Comparison of ENCODE assay signal across 8 cellular contexts in the genomic region with DNA sequence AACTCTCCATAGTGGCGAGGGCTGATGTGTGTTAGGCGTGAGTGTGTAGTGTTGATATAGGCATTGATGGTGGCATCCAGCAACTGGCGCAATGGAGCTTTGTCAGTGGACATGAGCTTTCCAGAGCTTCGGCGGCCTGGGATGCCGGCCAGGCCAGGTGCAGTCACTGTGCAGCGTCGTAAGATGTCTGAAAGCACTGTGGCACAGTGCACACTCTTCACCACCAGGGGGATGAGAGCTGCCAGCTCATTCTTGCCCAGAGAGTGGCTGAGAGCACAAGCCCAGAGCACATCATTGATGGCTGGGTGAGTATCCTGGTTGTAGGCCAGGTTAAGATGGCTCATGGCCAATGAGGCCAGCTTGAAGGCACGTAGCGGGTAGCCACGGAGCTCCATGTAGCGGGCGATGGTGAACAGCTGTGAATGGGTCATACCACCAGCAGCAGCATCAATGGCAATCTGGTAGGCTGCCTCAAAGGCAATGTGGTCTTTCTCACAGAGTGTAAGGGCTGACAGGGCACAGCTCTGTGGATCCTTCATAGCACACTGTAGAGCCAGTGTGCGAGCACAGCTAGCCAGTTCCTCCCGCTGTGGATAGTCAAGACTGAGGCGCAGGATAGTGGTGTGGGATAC. TPM values are rescaled to one million over a fixed set of nuclear protein-coding genes. Genes with fewer than 3 reads are reported as not detected.
DNase-seq lines count a peak whose midpoint lies in the region; ATAC-seq and TF ChIP-seq lines count a peak whose summit lies in the region.

No MANE protein-coding gene starts in this region.

- no peak overlapping the region for H3K4me3 Mint-ChIP-seq in glutamatergic neuron (ENCODE audit: unreplicated experiment)

- H4K8ac ChIP-seq in IMR-90 (ENCODE audit: low read depth in 2 of 2, low read length in 2 of 2): no peak overlapping the region

- H3K14ac ChIP-seq in IMR-90 (replicated peaks; ENCODE audit: low read depth, low read length): no peak overlapping the region

- H2BK15ac ChIP-seq in IMR-90 (ENCODE audit: low read depth, low read length): no peak overlapping the region

- POLR2A ChIA-PET in AG04450 (lab: Yijun Ruan, JAX): interaction anchor here (1.0 to 1.1 kb wide), 2 partner anchors 282 to 285 kb away, joined by 3 to 5 read pairs; no protein-coding TSS in a partner anchor
- POLR2A ChIA-PET in IMR-90 (lab: Charles Lee; ENCODE audit: unreplicated experiment): interaction anchor here (1.3 kb wide), 1 partner anchor 278 kb away, joined by 4 read pairs; no protein-coding TSS in a partner anchor

- no peaks in the 10 kb centered on the region for H3K9me3 Mint-ChIP-seq in glutamatergic neuron (ENCODE audit: unreplicated experiment)

- H3K27me3 ChIP-seq in AG04450 (ENCODE audit: control insufficient read depth, insufficient read depth, low read length) (no peaks in the 10 kb centered on the region), IMR-90 (ENCODE audit: control insufficient read depth, insufficient read depth, low read length) (peaks cover 1% of the 10 kb centered on the region; the same call in 1 of the 2 replicates), RWPE2 (ENCODE audit: insufficient read depth, poor library complexity, severe bottlenecking) (no peaks in the 10 kb centered on the region), psoas muscle (ENCODE audit: insufficient read depth in 3 of 3, low read length in 2 of 3) (no peaks in the 10 kb centered on the region)

- H3K27me3 Mint-ChIP-seq in glutamatergic neuron (ENCODE audit: unreplicated experiment): peaks cover 7% of the 10 kb centered on the region

- dilution Hi-C loops in IMR-90 (cut with HindIII; ENCODE audit: low sequenced_read_pairs, unreplicated experiment): no loop called here

- H3K79me1 ChIP-seq in IMR-90 (ENCODE audit: low read depth in 1 of 2, low read length in 2 of 2): peaks cover 2 to 15% of the 10 kb centered on the region in 2 experiments; a peak in 2 of 4 replicates

- no peak overlapping the region for H3K56ac ChIP-seq in IMR-90 (ENCODE audit: extremely low read depth, insufficient read depth, low read length)

- DNase-seq in AG04450 (ENCODE audit: low read depth, low spot score): peak; percentile 34
- peak; percentile 53 for DNase-seq in IMR-90
- no peak for DNase-seq in RWPE2 (ENCODE audit: low spot score)
- peak; percentile 67 for DNase-seq in activated naive CD4-positive, alpha-beta T cell treated with Interleukin-2 at 50 U/mL for 16 hours
- peak; percentile 75 for DNase-seq in glutamatergic neuron
- no peak for DNase-seq in psoas muscle

- WGBS in IMR-90 (ENCODE audit: extremely low coverage in 2 of 2, insufficient read length in 1 of 2), 2 experiments: 50% methylated on average over 5 of the region's 16 CpGs; no CpG with 5 or more reads in 1 of the 2 experiments
- WGBS in psoas muscle, 3 donors: 47 to 53% (median 51%) methylated on average over 16 of the region's 16 CpGs

- no peak overlapping the region for H3K4ac ChIP-seq in IMR-90 (ENCODE audit: low read depth, low read length)

- intact Hi-C loops in IMR-90 (cut with micrococcal nuclease): loop anchor here (1.0 kb wide), 2 partner anchors 282 to 475 kb away; no protein-coding TSS in a partner anchor
- intact Hi-C loops in psoas muscle (cut with DNase I): loop anchor here (10.0 kb wide), 1 partner anchor 556 kb away; no protein-coding TSS in a partner anchor

- peaks cover 9% of the 10 kb centered on the region for H3K4me1 Mint-ChIP-seq in glutamatergic neuron (ENCODE audit: low read depth, unreplicated experiment)

- H3K4me1 ChIP-seq in IMR-90 (ENCODE audit: control insufficient read depth, insufficient read depth, low read length) (peaks cover 3% of the 10 kb centered on the region; the same call in 1 of the 2 replicates), RWPE2 (ENCODE audit: insufficient read depth, poor library complexity, severe bottlenecking) (no peaks in the 10 kb centered on the region), psoas muscle (peaks cover 3% of the 10 kb centered on the region)

- peak; percentile 78 for TF ChIP-seq RAD21 in IMR-90 (IDR thresholded peaks at IDR 0.05; ENCODE audit: low read length)

- H3K36me3 Mint-ChIP-seq in glutamatergic neuron (ENCODE audit: unreplicated experiment): no peaks in the 10 kb centered on the region

- H3K36me3 ChIP-seq in IMR-90 (ENCODE audit: control insufficient read depth, insufficient read depth, low read length) (peaks cover 6% of the 10 kb centered on the region; the same call in 1 of the 2 replicates), RWPE2 (ENCODE audit: low read depth) (peaks cover 17% of the 10 kb centered on the region), psoas muscle (ENCODE audit: insufficient read depth in 1 of 2, low read depth in 1 of 2) (peaks cover 0 to 20% of the 10 kb centered on the region in 2 donors)

- no peak overlapping the region for H4K5ac ChIP-seq in IMR-90 (ENCODE audit: low read depth, low read length)

- H3K18ac ChIP-seq in IMR-90 (ENCODE audit: low read depth, low read length): no peak overlapping the region

- no peak overlapping the region for H2AK9ac ChIP-seq in IMR-90 (replicated peaks; ENCODE audit: low read depth, low read length, poor library complexity)

- CTCF ChIA-PET in AG04450 (lab: Charles Lee) (interaction anchor here (0.6 to 11.4 kb wide), 27 partner anchors 13 to 1490 kb away, joined by 3 to 616 read pairs (median 4); partner anchors contain the start of genes MUTYH and TOE1), IMR-90 (lab: Yijun Ruan, JAX) (interaction anchor here (0.6 to 3.9 kb wide), 5 partner anchors 11 to 322 kb away, joined by 3 to 53 read pairs (median 4); partner anchors contain the start of genes MUTYH and TOE1)

- H3K9me3 ChIP-seq in AG04450 (ENCODE audit: control insufficient read depth, insufficient read depth, low read length) (no peaks in the 10 kb centered on the region), IMR-90 (ENCODE audit: control insufficient read depth, insufficient read depth, low read length) (no peaks in the 10 kb centered on the region), RWPE2 (ENCODE audit: severe bottlenecking) (no peaks in the 10 kb centered on the region), psoas muscle (no peaks in the 10 kb centered on the region)

- BruUV-seq in IMR-90 (replicated peaks; lab: Mats Ljungman, UMichigan): no TSS peak

- no peaks in the 10 kb centered on the region for H3K9me1 ChIP-seq in IMR-90 (ENCODE audit: insufficient read depth, low read length)

- peak; percentile 63 for ATAC-seq in GM18498 (IDR thresholded peaks at IDR 0.05; ENCODE audit: unreplicated experiment)
- peak; percentile 87 for ATAC-seq in IMR-90 (ENCODE audit: low read depth)
- peak; percentile 88 for ATAC-seq in RWPE2 (ENCODE audit: low read depth)
- peak; percentile 60 to 80 (median 68) for ATAC-seq in psoas muscle
- no peak for ATAC-seq in GM21737 (IDR thresholded peaks at IDR 0.05; ENCODE audit: unreplicated experiment)

- H3K9ac ChIP-seq in IMR-90 (ENCODE audit: low read depth, low read length): no peak overlapping the region

- H3K4me3 ChIP-seq in AG04450 (ENCODE audit: low read depth, low read length) (no peak overlapping the region), IMR-90 (ENCODE audit: insufficient read depth, low read depth, low read length) (no peak overlapping the region), RWPE2 (ENCODE audit: severe bottlenecking) (no peak overlapping the region), psoas muscle (no peak overlapping the region)

- peaks cover 3% of the 10 kb centered on the region; the same call in 1 of the 2 replicates for H4K20me1 ChIP-seq in IMR-90 (ENCODE audit: insufficient read depth, low read length)

- H2BK120ac ChIP-seq in IMR-90 (ENCODE audit: low read depth, low read length): no peak overlapping the region

- no peak overlapping the region for H3K23ac ChIP-seq in IMR-90 (ENCODE audit: low read depth, low read length)

- TF ChIP-seq CTCF in AG04450 (IDR thresholded peaks at IDR 0.05; ENCODE audit: low read depth, low read length) (peak; percentile 85), IMR-90 (conservative IDR thresholded peaks at IDR 0.05; ENCODE audit: low read depth, low read length) (peak; percentile 76), RWPE2 (IDR thresholded peaks at IDR 0.05; ENCODE audit: poor library complexity, severe bottlenecking) (peak; percentile 69), glutamatergic neuron (IDR thresholded peaks at IDR 0.05; ENCODE audit: partially characterized antibody, unreplicated experiment) (peak; percentile 88), psoas muscle (IDR thresholded peaks at IDR 0.05) (peak; percentile 57)

- no peak for TF ChIP-seq POLR2A in IMR-90 (IDR thresholded peaks at IDR 0.05; ENCODE audit: low read depth, low read length)

- no peak overlapping the region for H3K4me2 ChIP-seq in IMR-90 (ENCODE audit: low read depth, low read length)

- in situ Hi-C loops in IMR-90 (cut with MboI; ENCODE audit: low sequenced_read_pairs): no loop called here

- H3K27ac Mint-ChIP-seq in glutamatergic neuron (ENCODE audit: unreplicated experiment): no peak overlapping the region

- no peak overlapping the region for H4K91ac ChIP-seq in IMR-90 (ENCODE audit: insufficient read depth, low read depth, low read length)

- H3K27ac ChIP-seq in AG04450 (ENCODE audit: low read depth, low read length): no peak overlapping the region
- no peak overlapping the region for H3K27ac ChIP-seq in IMR-90 (ENCODE audit: insufficient read depth, low read length)
- no peak overlapping the region for H3K27ac ChIP-seq in RWPE2 (ENCODE audit: poor library complexity, severe bottlenecking)
- H3K27ac ChIP-seq in psoas muscle: no peak overlapping the region

- peak overlapping the region; percentile 79 for H2AFZ ChIP-seq in IMR-90 (replicated peaks; ENCODE audit: low read length, poor library complexity)

- H2BK5ac ChIP-seq in IMR-90 (ENCODE audit: low read depth, low read length, poor library complexity, severe bottlenecking): no peak overlapping the region

- H2BK20ac ChIP-seq in IMR-90 (ENCODE audit: low read depth, low read length): no peak overlapping the region

- H2AK5ac ChIP-seq in IMR-90 (ENCODE audit: low read depth, low read length): no peak overlapping the region

RNA-seq across cellular contexts. Expression of gene UROD, which starts 6.7 kb away (rescaled TPM):
- polyA plus RNA-seq in AG04450 (2011; rRNA removed): 185 and 226 TPM in 2 replicates
- polyA minus RNA-seq in AG04450 (2011; rRNA and poly(A)+ RNA removed): 110 and 151 TPM in 2 replicates
- total RNA-seq in IMR-90 (2012; rRNA removed): 165 and 220 TPM in 2 replicates
- 224 and 247 TPM in 2 replicates for polyA plus RNA-seq in IMR-90 (2012; rRNA removed)
- 256 and 274 TPM in 2 replicates for polyA plus RNA-seq in IMR-90 (2012; cell fraction: cytosol; rRNA removed)
- 310 and 337 TPM in 2 replicates for polyA plus RNA-seq in IMR-90 (2012; cell fraction: nucleus; rRNA removed; ENCODE audit: low replicate concordance)
- total RNA-seq in glutamatergic neuron (ENCODE audit: unreplicated experiment): 90.4 TPM
- total RNA-seq in psoas muscle: 10 to 100 TPM; 50.4 to 79.6 (median 66.6) TPM
- polyA plus RNA-seq in psoas muscle: 10 to 100 TPM; 51.2 to 77.6 (median 57.2) TPM

RNA-seq across cellular contexts. Expression of gene HECTD3, which starts 7.6 kb away (rescaled TPM):
- polyA plus RNA-seq in AG04450 (2011; rRNA removed) (40.8 and 52.0 TPM in 2 replicates), IMR-90 (2012; rRNA removed) (39.5 and 44.1 TPM in 2 replicates), psoas muscle (10 to 100 TPM; 35.1 to 42.2 (median 36.3) TPM)
- 50.9 and 53.2 TPM in 2 replicates for polyA minus RNA-seq in AG04450 (2011; rRNA and poly(A)+ RNA removed)
- total RNA-seq in IMR-90 (2012; rRNA removed) (12.2 and 14.4 TPM in 2 replicates), glutamatergic neuron (ENCODE audit: unreplicated experiment) (137 TPM), psoas muscle (10 to 100 TPM; 34.0 to 55.3 (median 43.9) TPM)
- 22.3 and 28.3 TPM in 2 replicates for polyA plus RNA-seq in IMR-90 (2012; cell fraction: cytosol; rRNA removed)
- 142 and 150 TPM in 2 replicates for polyA plus RNA-seq in IMR-90 (2012; cell fraction: nucleus; rRNA removed; ENCODE audit: low replicate concordance)

RNA-seq across cellular contexts. Expression of gene EIF2B3, which starts 32.3 kb away (rescaled TPM):
- polyA plus RNA-seq in AG04450 (2011; rRNA removed) (44.0 and 52.4 TPM in 2 replicates), IMR-90 (2012; rRNA removed) (33.7 and 36.6 TPM in 2 replicates), psoas muscle (10 to 100 TPM; 36.9 to 52.7 (median 43.3) TPM)
- 41.1 and 43.8 TPM in 2 replicates for polyA minus RNA-seq in AG04450 (2011; rRNA and poly(A)+ RNA removed)
- total RNA-seq in IMR-90 (2012; rRNA removed) (63.3 and 77.8 TPM in 2 replicates), glutamatergic neuron (ENCODE audit: unreplicated experiment) (50.0 TPM), psoas muscle (10 to 100 TPM; 40.3 to 52.3 (median 45.3) TPM)
- 9.4 and 19.0 TPM in 2 replicates for polyA plus RNA-seq in IMR-90 (2012; cell fraction: cytosol; rRNA removed)
- polyA plus RNA-seq in IMR-90 (2012; cell fraction: nucleus; rRNA removed; ENCODE audit: low replicate concordance): 3.5 and 14.0 TPM in 2 replicates

Comparison
In these comparisons a context has a peak if more than half of its experiments do, and no peak if none do; other contexts are left out.
1. DNase-seq: peak in AG04450 (single experiment), IMR-90 (single experiment), activated naive CD4-positive, alpha-beta T cell treated with Interleukin-2 at 50 U/mL for 16 hours (single experiment) and glutamatergic neuron (single experiment); none in RWPE2 (single experiment) and psoas muscle (0 of 2).
2. Peak in every context shown above with its lines, with median percentiles within 50 percentile points of each other: CTCF ChIP-seq.